In the genomic region with DNA sequence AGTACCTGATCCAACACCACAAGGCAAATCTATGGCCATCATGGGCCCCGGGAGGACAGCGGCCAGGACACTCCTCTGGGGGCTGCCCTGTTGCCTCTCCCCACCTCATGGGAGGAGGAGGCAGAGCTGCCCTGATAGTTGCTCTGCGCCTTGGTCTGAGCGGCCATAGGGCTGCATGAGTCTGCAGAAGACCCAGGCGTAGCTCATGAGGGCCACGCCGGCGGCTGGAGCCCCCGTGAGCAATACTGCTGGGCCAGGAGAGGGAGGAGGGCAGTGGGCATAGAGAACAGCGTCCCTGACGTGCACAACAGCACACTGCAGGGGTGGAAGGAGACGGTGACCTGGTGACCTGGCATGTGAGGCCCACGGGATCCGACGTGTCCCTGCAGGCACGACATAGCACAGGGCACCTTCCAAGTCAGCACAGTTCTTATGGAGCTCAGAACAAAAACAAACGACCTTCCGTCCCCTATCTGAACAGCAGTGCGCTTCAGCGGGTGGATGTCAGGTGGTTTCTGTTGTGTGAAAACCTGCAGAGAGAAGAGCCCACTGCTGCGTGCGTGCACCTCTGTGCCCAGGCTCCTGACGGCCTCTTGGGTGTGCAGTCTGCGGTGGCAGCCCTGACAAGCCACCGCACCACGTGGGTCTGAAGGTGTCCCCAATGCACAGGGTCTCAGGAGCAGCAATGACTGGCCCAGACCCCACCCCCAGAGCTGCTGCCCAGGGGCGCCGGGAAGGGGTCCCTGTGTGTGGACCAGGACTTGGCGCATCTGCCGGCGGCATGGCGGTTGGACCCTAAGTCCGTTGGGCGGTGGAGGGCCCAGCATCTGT, we compare ENCODE assay signal across 27 cellular contexts.
"Had no signal": no experiment of that assay in that cellular context is flagged by ENCODE, and none has a peak within 500 bp of the region (broad histone marks: within the 10 kb centered on the region; RNA-seq: fewer than 3 reads in every experiment).

No MANE protein-coding gene starts in this region.

- H3K4me1 ChIP-seq: body of pancreas, left lung, right atrium auricular region had no signal

- H3K36me3 Mint-ChIP-seq: activated CD8-positive, alpha-beta memory T cell treated with anti-CD3 and anti-CD28 coated beads, Interleukin-2, amount 10 ng/mL, durations not matched to agents 7 days and 5 days; activated naive CD8-positive, alpha-beta T cell had no signal

- ATAC-seq: activated CD4-positive, alpha-beta T cell treated with anti-CD3 and anti-CD28 coated beads for 36 hours; activated CD8-positive, alpha-beta memory T cell treated with anti-CD3 and anti-CD28 coated beads, Interleukin-2, amount 10 ng/mL, durations not matched to agents 7 days and 5 days; activated CD8-positive, alpha-beta T cell treated with anti-CD3 and anti-CD28 coated beads, Interleukin-2, amount 10 ng/mL, durations not matched to agents 7 days and 5 days; body of pancreas; left lung; stimulated activated naive B cell treated with anti-CD40 and anti-IgM and Interleukin-4, amounts not matched to agents 10 μg/mL and 1 μg/mL and 100 μg/mL, for 72 hours; T-cell had no signal

- H3K27ac ChIP-seq: body of pancreas, epithelial cell of prostate, esophagus squamous epithelium, left lung, right atrium auricular region, stomach, thyroid gland had no signal

- H3K4me3 ChIP-seq: body of pancreas, esophagus squamous epithelium, left lung, lung, right atrium auricular region, stomach, thyroid gland had no signal

- H3K4me1 Mint-ChIP-seq: activated CD4-positive, alpha-beta T cell treated with anti-CD3 and anti-CD28 coated beads for 36 hours; activated CD8-positive, alpha-beta memory T cell treated with anti-CD3 and anti-CD28 coated beads, Interleukin-2, amount 10 ng/mL, durations not matched to agents 7 days and 5 days; stimulated activated naive B cell treated with anti-CD40 and anti-IgM and Interleukin-4, amounts not matched to agents 10 μg/mL and 1 μg/mL and 100 μg/mL, for 72 hours; T-cell had no signal

- H3K27me3 ChIP-seq: body of pancreas, esophagus squamous epithelium, left lung, right atrium auricular region, stomach, thyroid gland had no signal

- DNase-seq: activated CD4-positive, alpha-beta T cell treated with anti-CD3 and anti-CD28 coated beads for 36 hours; activated CD4-positive, CD25-positive, alpha-beta regulatory T cell; activated CD8-positive, alpha-beta memory T cell treated with anti-CD3 and anti-CD28 coated beads, Interleukin-2, amount 10 ng/mL, durations not matched to agents 7 days and 5 days; activated CD8-positive, alpha-beta T cell treated with anti-CD3 and anti-CD28 coated beads, Interleukin-2, amount 10 ng/mL, durations not matched to agents 7 days and 5 days; activated T-cell treated with anti-CD3 and anti-CD28 coated beads, Interleukin-2, amount 50 U/mL, for 48 hours; anterior cingulate cortex; body of pancreas; dermis blood vessel endothelial cell; effector CD4-positive, alpha-beta T cell; esophagus squamous epithelium; foreskin melanocyte; occipital lobe; stimulated activated CD4-positive, alpha-beta T cell treated with anti-CD3 and anti-CD28 coated beads, Interleukin-15, amount 100 ng/mL, for 24 hours; stimulated activated CD4-positive, alpha-beta T cell treated with anti-CD3 and anti-CD28 coated beads, Interleukin-2, amount 100 ng/mL, for 24 hours; stimulated activated naive B cell treated with anti-CD40 and anti-IgM and Interleukin-4, amounts not matched to agents 10 μg/mL and 1 μg/mL and 100 μg/mL, for 72 hours; stomach; T-cell; thyroid gland had no signal

- H3K9me3 ChIP-seq: body of pancreas, esophagus squamous epithelium, left lung, right atrium auricular region, stomach, thyroid gland had no signal

- H3K9me3 Mint-ChIP-seq: activated T-helper 2 cell treated with anti-CD3 and anti-CD28 coated beads, Interferon-gamma antibody, Interleukin-2, Interleukin-4, amounts not matched to agents 10 μg/mL and 5 μg/mL and 100 μg/mL, durations not matched to agents 14 hours and 24 hours and 36 hours; nephron; stimulated activated naive B cell treated with anti-CD40 and anti-IgM and Interleukin-4, amounts not matched to agents 10 μg/mL and 1 μg/mL and 100 μg/mL, for 72 hours; T-cell; T-helper 2 cell treated with Interferon-gamma antibody and Interleukin-4, amounts not matched to agents 5 μg/mL and 100 μg/mL, for 36 hours had no signal

- H3K27ac Mint-ChIP-seq: activated CD4-positive, alpha-beta T cell treated with anti-CD3 and anti-CD28 coated beads for 36 hours; activated CD8-positive, alpha-beta memory T cell treated with anti-CD3 and anti-CD28 coated beads, Interleukin-2, amount 10 ng/mL, durations not matched to agents 7 days and 5 days; activated CD8-positive, alpha-beta T cell treated with anti-CD3 and anti-CD28 coated beads, Interleukin-2, amount 10 ng/mL, durations not matched to agents 7 days and 5 days; activated naive CD8-positive, alpha-beta T cell; activated T-helper 2 cell treated with anti-CD3 and anti-CD28 coated beads, Interferon-gamma antibody, Interleukin-2, Interleukin-4, amounts not matched to agents 10 μg/mL and 5 μg/mL and 100 μg/mL, durations not matched to agents 14 hours and 24 hours and 36 hours; stimulated activated naive B cell treated with anti-CD40 and anti-IgM and Interleukin-4, amounts not matched to agents 10 μg/mL and 1 μg/mL and 100 μg/mL, for 72 hours; T-cell; T-helper 2 cell treated with Interferon-gamma antibody and Interleukin-4, amounts not matched to agents 5 μg/mL and 100 μg/mL, for 36 hours had no signal

- FAIRE-seq: islet of Langerhans had no signal

- H3K27me3 Mint-ChIP-seq: activated CD4-positive, alpha-beta T cell treated with anti-CD3 and anti-CD28 coated beads for 36 hours; activated CD8-positive, alpha-beta memory T cell treated with anti-CD3 and anti-CD28 coated beads, Interleukin-2, amount 10 ng/mL, durations not matched to agents 7 days and 5 days; activated naive CD8-positive, alpha-beta T cell; stimulated activated naive B cell treated with anti-CD40 and anti-IgM and Interleukin-4, amounts not matched to agents 10 μg/mL and 1 μg/mL and 100 μg/mL, for 72 hours; T-cell had no signal

- H3K4me3 Mint-ChIP-seq: activated CD4-positive, alpha-beta T cell treated with anti-CD3 and anti-CD28 coated beads for 36 hours; activated CD8-positive, alpha-beta memory T cell treated with anti-CD3 and anti-CD28 coated beads, Interleukin-2, amount 10 ng/mL, durations not matched to agents 7 days and 5 days; activated CD8-positive, alpha-beta T cell treated with anti-CD3 and anti-CD28 coated beads, Interleukin-2, amount 10 ng/mL, durations not matched to agents 7 days and 5 days; activated naive CD8-positive, alpha-beta T cell; nephron; stimulated activated naive B cell treated with anti-CD40 and anti-IgM and Interleukin-4, amounts not matched to agents 10 μg/mL and 1 μg/mL and 100 μg/mL, for 72 hours; T-cell; T-helper 2 cell treated with Interferon-gamma antibody and Interleukin-4, amounts not matched to agents 5 μg/mL and 100 μg/mL, for 36 hours had no signal
